ENCODE assay signal across 20 cellular contexts in genomic region chr1:232207089-232207723, GRCh38.
"Had no signal": no experiment of that assay in that cellular context is flagged by ENCODE, and none has a peak within 500 bp of the region (broad histone marks: within the 10 kb centered on the region; RNA-seq: fewer than 3 reads in every experiment).

No MANE protein-coding gene starts in this region.

- H3K27me3 Mint-ChIP-seq: activated naive CD8-positive, alpha-beta T cell treated with anti-CD3 and anti-CD28 coated beads, Interleukin-2, amount 10 ng/mL, durations not matched to agents 7 days and 5 days had no signal

- H3K27me3 ChIP-seq: right lobe of liver, tibial nerve had no signal

- H3K4me1 Mint-ChIP-seq: activated naive CD8-positive, alpha-beta T cell treated with anti-CD3 and anti-CD28 coated beads, Interleukin-2, amount 10 ng/mL, durations not matched to agents 7 days and 5 days; activated T-helper 17 cell treated with anti-CD3 and anti-CD28 coated beads, Interleukin-2, amount 50 U/mL, for 72 hours had no signal

- H3K27ac ChIP-seq: lower lobe of right lung, right lobe of liver, tibial nerve had no signal

- H3K4me3 ChIP-seq: lower lobe of right lung, right lobe of liver, tibial nerve had no signal

- H3K4me1 ChIP-seq: lower lobe of right lung, right lobe of liver had no signal

- H3K36me3 ChIP-seq: lower lobe of right lung, right lobe of liver, tibial nerve had no signal

- H3K36me3 Mint-ChIP-seq: activated naive CD8-positive, alpha-beta T cell treated with anti-CD3 and anti-CD28 coated beads, Interleukin-2, amount 10 ng/mL, durations not matched to agents 7 days and 5 days had no signal

- H3K27ac Mint-ChIP-seq: activated CD4-positive, alpha-beta memory T cell treated with anti-CD3 and anti-CD28 coated beads for 36 hours; activated naive CD8-positive, alpha-beta T cell treated with anti-CD3 and anti-CD28 coated beads, Interleukin-2, amount 10 ng/mL, durations not matched to agents 7 days and 5 days; activated T-helper 17 cell treated with anti-CD3 and anti-CD28 coated beads, Interleukin-2, amount 50 U/mL, for 72 hours; mesothelial cell of epicardium; nephron; stimulated activated naive CD8-positive, alpha-beta T cell treated with anti-CD3 and anti-CD28 coated beads, Interleukin-15, Interleukin-2, amounts not matched to agents 100 ng/mL and 50 ng/mL, for 24 hours had no signal

- H3K4me3 Mint-ChIP-seq: activated CD4-positive, alpha-beta memory T cell treated with anti-CD3 and anti-CD28 coated beads for 36 hours; activated naive CD8-positive, alpha-beta T cell treated with anti-CD3 and anti-CD28 coated beads, Interleukin-2, amount 10 ng/mL, durations not matched to agents 7 days and 5 days; activated T-helper 17 cell treated with anti-CD3 and anti-CD28 coated beads, Interleukin-2, amount 50 U/mL, for 72 hours; mesothelial cell of epicardium; nephron; stimulated activated naive CD8-positive, alpha-beta T cell treated with anti-CD3 and anti-CD28 coated beads, Interleukin-15, Interleukin-2, amounts not matched to agents 100 ng/mL and 50 ng/mL, for 24 hours had no signal

- H3K9me3 Mint-ChIP-seq: activated T-helper 17 cell treated with anti-CD3 and anti-CD28 coated beads, Interleukin-2, amount 50 U/mL, for 72 hours had no signal

- ATAC-seq: activated T-helper 17 cell treated with anti-CD3 and anti-CD28 coated beads, Interleukin-2, amount 50 U/mL, for 72 hours; lower lobe of right lung; right lobe of liver had no signal

- DNase-seq: activated CD4-positive, alpha-beta memory T cell treated with anti-CD3 and anti-CD28 coated beads for 36 hours; activated naive CD4-positive, alpha-beta T cell treated with Interleukin-2 at 50 U/mL for 16 hours; activated naive CD8-positive, alpha-beta T cell treated with anti-CD3 and anti-CD28 coated beads, Interleukin-2, amount 10 ng/mL, durations not matched to agents 7 days and 5 days; amygdala; caudate nucleus; foreskin melanocyte; glutamatergic neuron; hypothalamus; lower lobe of right lung; occipital lobe; right lobe of liver; small intestine; stimulated activated CD4-positive, alpha-beta T cell treated with anti-CD3 and anti-CD28 coated beads, Interleukin-15, amount 100 ng/mL, for 24 hours; stimulated activated CD4-positive, alpha-beta T cell treated with anti-CD3 and anti-CD28 coated beads, Interleukin-2, amount 100 ng/mL, for 48 hours; T-helper 2 cell had no signal
